In the genomic region with DNA sequence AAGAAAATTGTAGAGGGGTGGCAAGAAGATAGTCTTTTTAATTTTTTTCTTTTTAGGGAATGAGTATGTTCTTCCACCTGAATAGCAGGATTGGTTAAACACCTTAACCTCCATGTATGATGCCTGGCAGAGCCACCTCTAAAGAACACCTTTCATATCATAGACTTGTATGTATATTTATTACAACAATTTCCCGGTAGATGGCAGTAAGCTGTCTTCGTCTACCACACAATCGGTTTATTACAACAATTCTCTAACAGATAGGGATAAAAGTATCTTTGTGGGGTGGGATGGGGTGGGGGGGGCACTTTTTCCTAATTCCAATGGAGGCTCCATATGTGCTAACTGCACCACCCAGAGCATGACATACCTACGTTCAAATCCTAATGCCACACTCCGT, we compare ENCODE assay signal across 16 cellular contexts.
DNase-seq lines count a peak whose midpoint lies in the region; TF ChIP-seq lines count a peak whose summit lies in the region.
"Had no signal": no experiment of that assay in that cellular context is flagged by ENCODE, and none has a peak within 500 bp of the region (broad histone marks: within the 10 kb centered on the region; RNA-seq: fewer than 3 reads in every experiment).

No MANE protein-coding gene starts in this region.

- H3K27me3 Mint-ChIP-seq in osteocyte (ENCODE audit: unreplicated experiment) = peaks cover 3% of the 10 kb centered on the region
- H3K27me3 Mint-ChIP-seq: activated CD4-positive, alpha-beta memory T cell treated with anti-CD3 and anti-CD28 coated beads for 36 hours; activated T-helper 17 cell treated with anti-CD3 and anti-CD28 coated beads, Interleukin-2, amount 50 U/mL, for 72 hours had no signal

- no peaks in the 10 kb centered on the region for H3K9me3 ChIP-seq in uterus
- H3K9me3 ChIP-seq in tibial nerve = no peaks in the 10 kb centered on the region
- H3K9me3 ChIP-seq: mucosa of descending colon, ovary had no signal

- peak overlapping the region; percentile 73 to 81 for H3K27ac ChIP-seq in uterus
- no peak overlapping the region for H3K27ac ChIP-seq in tibial nerve
- H3K27ac ChIP-seq: ovary had no signal

- intact Hi-C loops in uterus (cut with DNase I; ENCODE audit: low total_unique reads) = no loop called here

- TF ChIP-seq POLR2A in uterus (IDR thresholded peaks at IDR 0.05) (no peak), tibial nerve (IDR thresholded peaks at IDR 0.05) (no peak)

- H3K36me3 Mint-ChIP-seq in osteocyte (ENCODE audit: unreplicated experiment) = no peaks in the 10 kb centered on the region
- H3K36me3 Mint-ChIP-seq: activated CD4-positive, alpha-beta memory T cell treated with anti-CD3 and anti-CD28 coated beads for 36 hours had no signal

- H3K4me1 Mint-ChIP-seq in osteocyte (ENCODE audit: unreplicated experiment) = no peaks in the 10 kb centered on the region
- H3K4me1 Mint-ChIP-seq: activated T-helper 17 cell treated with anti-CD3 and anti-CD28 coated beads, Interleukin-2, amount 50 U/mL, for 72 hours had no signal

- no peak for TF ChIP-seq EP300 in tibial nerve (IDR thresholded peaks at IDR 0.05)

- H3K27ac Mint-ChIP-seq in osteocyte (ENCODE audit: unreplicated experiment) = no peak overlapping the region
- H3K27ac Mint-ChIP-seq: activated CD4-positive, alpha-beta memory T cell treated with anti-CD3 and anti-CD28 coated beads for 36 hours; activated T-helper 17 cell treated with anti-CD3 and anti-CD28 coated beads, Interleukin-2, amount 50 U/mL, for 72 hours had no signal

- peak in 2 of 4 experiments; percentile 6 to 40 for TF ChIP-seq CTCF in uterus (IDR thresholded peaks at IDR 0.05)
- no peak for TF ChIP-seq CTCF in osteocyte (IDR thresholded peaks at IDR 0.05)
- TF ChIP-seq CTCF in tibial nerve (IDR thresholded peaks at IDR 0.05) = no peak

- H3K4me1 ChIP-seq in uterus (peaks cover 0 to 7% of the 10 kb centered on the region in 2 donors), tibial nerve (peaks cover 0 to 8% (median 0%) of the 10 kb centered on the region in 4 donors)

- H3K36me3 ChIP-seq in uterus = no peaks in the 10 kb centered on the region
- no peaks in the 10 kb centered on the region for H3K36me3 ChIP-seq in tibial nerve
- H3K36me3 ChIP-seq: ovary had no signal

- DNase-seq in NCI-H82 (lab: John Stamatoyannopoulos, UW) = peak; percentile 26
- DNase-seq in NCI-H82 treated with DMSO at 0.1 percent for 48 hours (lab: John Stamatoyannopoulos, UW; ENCODE audit: unreplicated experiment) = no peak
- peak; percentile 1 to 27 for DNase-seq in NCI-H526 (lab: John Stamatoyannopoulos, UW)
- DNase-seq in dermis blood vessel endothelial cell = peak; percentile 37
- no peak for DNase-seq in uterus
- no peak for DNase-seq in NCI-H187 (lab: John Stamatoyannopoulos, UW)
- no peak for DNase-seq in osteocyte (ENCODE audit: extremely low spot score, unreplicated experiment)
- no peak for DNase-seq in tibial nerve (ENCODE audit: low spot score in 2 of 2)
- DNase-seq: activated CD4-positive, alpha-beta memory T cell treated with anti-CD3 and anti-CD28 coated beads for 36 hours; cortex of kidney; foreskin fibroblast; mucosa of descending colon; NCI-H2171; ovary; RPMI8226 had no signal

- no peak overlapping the region for H3K4me3 Mint-ChIP-seq in osteocyte (ENCODE audit: unreplicated experiment)
- H3K4me3 Mint-ChIP-seq: activated CD4-positive, alpha-beta memory T cell treated with anti-CD3 and anti-CD28 coated beads for 36 hours; activated T-helper 17 cell treated with anti-CD3 and anti-CD28 coated beads, Interleukin-2, amount 50 U/mL, for 72 hours had no signal

- no peaks in the 10 kb centered on the region for H3K9me3 Mint-ChIP-seq in osteocyte (ENCODE audit: unreplicated experiment)
- H3K9me3 Mint-ChIP-seq: activated CD4-positive, alpha-beta memory T cell treated with anti-CD3 and anti-CD28 coated beads for 36 hours; activated T-helper 17 cell treated with anti-CD3 and anti-CD28 coated beads, Interleukin-2, amount 50 U/mL, for 72 hours had no signal

- H3K27me3 ChIP-seq in uterus (no peaks in the 10 kb centered on the region), tibial nerve (no peaks in the 10 kb centered on the region)
- H3K27me3 ChIP-seq: ovary had no signal

- H3K4me3 ChIP-seq in uterus (no peak overlapping the region), tibial nerve (no peak overlapping the region)
- H3K4me3 ChIP-seq: mucosa of descending colon, ovary had no signal

- 80 to 83% methylated on average over 5 of the region's 5 CpGs for WGBS in tibial nerve, 2 donors

Comparison
In these comparisons a context has a peak if more than half of its experiments do, and no peak if none do; other contexts are left out.
1. DNase-seq: peak in NCI-H82 (single experiment), NCI-H526 (2 of 2) and dermis blood vessel endothelial cell (single experiment); none in NCI-H82 treated with DMSO at 0.1 percent for 48 hours (single experiment), uterus (0 of 2), NCI-H187 (0 of 2), osteocyte (single experiment) and tibial nerve (0 of 2).
2. H3K27ac ChIP-seq: peak in uterus (2 of 2); none in tibial nerve (0 of 4).